Comparison of ENCODE assay signal across 9 cellular contexts in genomic region chr4:57119054-57119651, GRCh38. TPM values are rescaled to one million over a fixed set of nuclear protein-coding genes. Genes with fewer than 3 reads are reported as not detected.
DNase-seq lines count a peak whose midpoint lies in the region; ATAC-seq and TF ChIP-seq lines count a peak whose summit lies in the region.
"Had no signal": no experiment of that assay in that cellular context is flagged by ENCODE, and none has a peak within 500 bp of the region (broad histone marks: within the 10 kb centered on the region; RNA-seq: fewer than 3 reads in every experiment).

No MANE protein-coding gene starts in this region.

- H3K27me3 ChIP-seq in AG04450 (ENCODE audit: control insufficient read depth, insufficient read depth, low read length) (no peaks in the 10 kb centered on the region), SJCRH30 (no peaks in the 10 kb centered on the region), fibroblast of lung (ENCODE audit: control insufficient read depth, insufficient read depth, low read length) (peaks cover 3% of the 10 kb centered on the region)
- no peaks in the 10 kb centered on the region for H3K27me3 ChIP-seq in CD8-positive, alpha-beta memory T cell (ENCODE audit: insufficient read depth, low read length, poor library complexity, severe bottlenecking)

- H3K9me3 ChIP-seq in AG04450 (ENCODE audit: control insufficient read depth, insufficient read depth, low read length) (peaks cover 2% of the 10 kb centered on the region; the same call in 1 of the 2 replicates), SJCRH30 (replicated peaks) (no peaks in the 10 kb centered on the region), fibroblast of lung (ENCODE audit: control insufficient read depth, insufficient read depth, low read depth, low read length) (no peaks in the 10 kb centered on the region)
- no peaks in the 10 kb centered on the region for H3K9me3 ChIP-seq in CD8-positive, alpha-beta memory T cell (ENCODE audit: low read length)

- no peaks in the 10 kb centered on the region for H3K79me2 ChIP-seq in fibroblast of lung (ENCODE audit: control insufficient read depth, insufficient read depth, low read length)

- peaks cover 0 to 4% (median 0%) of the 10 kb centered on the region in 5 donors for H3K9me3 Mint-ChIP-seq in CD8-positive, alpha-beta memory T cell
- H3K9me3 Mint-ChIP-seq in activated naive CD8-positive, alpha-beta T cell treated with anti-CD3 and anti-CD28 coated beads for 36 hours = no peaks in the 10 kb centered on the region

- H3K27me3 Mint-ChIP-seq in CD8-positive, alpha-beta memory T cell = peaks cover 13 to 64% of the 10 kb centered on the region in 2 donors
- peaks cover 15% of the 10 kb centered on the region for H3K27me3 Mint-ChIP-seq in activated naive CD8-positive, alpha-beta T cell treated with anti-CD3 and anti-CD28 coated beads for 36 hours

- no peaks in the 10 kb centered on the region for H3K36me3 ChIP-seq in SJCRH30
- H3K36me3 ChIP-seq in fibroblast of lung (ENCODE audit: control insufficient read depth, insufficient read depth, low read length) = no peaks in the 10 kb centered on the region
- no peaks in the 10 kb centered on the region for H3K36me3 ChIP-seq in CD8-positive, alpha-beta memory T cell (ENCODE audit: insufficient read depth, low read length)

- peak; percentile 74 for DNase-seq in AG04450 (ENCODE audit: low read depth, low spot score)
- peak; percentile 88 to 91 for DNase-seq in SJCRH30
- peak; percentile 84 to 97 for DNase-seq in fibroblast of lung (ENCODE audit: low read depth in 2 of 2)
- peak; percentile 89 for DNase-seq in non-pigmented ciliary epithelial cell (ENCODE audit: low read depth)
- DNase-seq in activated T-cell treated with anti-CD3 and anti-CD28 coated beads for 4 hours = no peak
- DNase-seq in CD8-positive, alpha-beta memory T cell = no peak
- DNase-seq in activated naive CD8-positive, alpha-beta T cell treated with anti-CD3 and anti-CD28 coated beads for 36 hours = no peak
- DNase-seq: stimulated activated CD4-positive, alpha-beta T cell treated with anti-CD3 and anti-CD28 coated beads, Interleukin-4, amount 100 ng/mL, for 24 hours had no signal

- no peak overlapping the region for H3K27ac Mint-ChIP-seq in CD8-positive, alpha-beta memory T cell
- H3K27ac Mint-ChIP-seq in activated naive CD8-positive, alpha-beta T cell treated with anti-CD3 and anti-CD28 coated beads for 36 hours = no peak overlapping the region

- POLR2A ChIA-PET in AG04450 (lab: Yijun Ruan, JAX) = interaction anchor here (0.9 to 1.4 kb wide), 7 partner anchors 9 to 54 kb away, joined by 3 to 7 read pairs (median 5); partner anchors contain the start of gene IGFBP7
- POLR2A ChIA-PET in CD8-positive, alpha-beta memory T cell (lab: Charles Lee) = no interaction called here

- H3K9ac ChIP-seq in fibroblast of lung (ENCODE audit: insufficient read depth, low read length) = no peak overlapping the region

- peak overlapping the region; percentile 86 for H3K4me2 ChIP-seq in fibroblast of lung (ENCODE audit: extremely low read depth, insufficient read depth, low read length)

- H2AFZ ChIP-seq in fibroblast of lung (ENCODE audit: low read length) = peak overlapping the region; percentile 43

- no peak overlapping the region for H3K4me3 Mint-ChIP-seq in CD8-positive, alpha-beta memory T cell
- no peak overlapping the region for H3K4me3 Mint-ChIP-seq in activated naive CD8-positive, alpha-beta T cell treated with anti-CD3 and anti-CD28 coated beads for 36 hours

- H4K20me1 ChIP-seq in fibroblast of lung (ENCODE audit: control insufficient read depth, extremely low read depth, insufficient read depth, low read length) = no peaks in the 10 kb centered on the region

- no peak for TF ChIP-seq CTCF in AG04450 (IDR thresholded peaks at IDR 0.05; ENCODE audit: low read depth, low read length)
- TF ChIP-seq CTCF in fibroblast of lung (conservative IDR thresholded peaks at IDR 0.05 in 1 of 2, IDR thresholded peaks at IDR 0.05 in 1 of 2; ENCODE audit: low read depth in 1 of 2, low read length in 2 of 2) = no peak

- H3K27ac ChIP-seq in AG04450 (ENCODE audit: low read depth, low read length) (peak overlapping the region; percentile 95), SJCRH30 (peak overlapping the region; percentile 36), fibroblast of lung (ENCODE audit: insufficient read depth, low read length) (peak overlapping the region; percentile 32)
- no peak overlapping the region for H3K27ac ChIP-seq in CD8-positive, alpha-beta memory T cell (ENCODE audit: low read depth, low read length)

- CTCF ChIA-PET in AG04450 (lab: Charles Lee) = interaction anchor here (1.1 to 3.4 kb wide), 3 partner anchors 13 to 81 kb away, joined by 3 to 32 read pairs (median 11); no protein-coding TSS in a partner anchor
- CTCF ChIA-PET in CD8-positive, alpha-beta memory T cell (lab: Charles Lee) = no interaction called here

- H3K4me1 ChIP-seq in SJCRH30 = peaks cover 15% of the 10 kb centered on the region
- peaks cover 11% of the 10 kb centered on the region for H3K4me1 ChIP-seq in fibroblast of lung (ENCODE audit: control insufficient read depth, extremely low read depth, insufficient read depth, low read length)
- no peaks in the 10 kb centered on the region for H3K4me1 ChIP-seq in CD8-positive, alpha-beta memory T cell (ENCODE audit: insufficient read depth, low read length)

- H3K4me1 Mint-ChIP-seq in CD8-positive, alpha-beta memory T cell = no peaks in the 10 kb centered on the region
- no peaks in the 10 kb centered on the region for H3K4me1 Mint-ChIP-seq in activated naive CD8-positive, alpha-beta T cell treated with anti-CD3 and anti-CD28 coated beads for 36 hours

- no peaks in the 10 kb centered on the region for H3K36me3 Mint-ChIP-seq in CD8-positive, alpha-beta memory T cell
- H3K36me3 Mint-ChIP-seq in activated naive CD8-positive, alpha-beta T cell treated with anti-CD3 and anti-CD28 coated beads for 36 hours = no peaks in the 10 kb centered on the region

- H3K4me3 ChIP-seq in AG04450 (ENCODE audit: low read depth, low read length) (peak overlapping the region; percentile 50), SJCRH30 (peak overlapping the region; percentile 33), fibroblast of lung (replicated peaks in 1 of 4; ENCODE audit: control extremely low read depth in 1 of 4, insufficient read depth in 1 of 4, low read depth in 3 of 4, low read length in 4 of 4) (peak overlapping the region in 3 of 4 experiments; percentile 22 to 27 (median 26))
- no peak overlapping the region for H3K4me3 ChIP-seq in CD8-positive, alpha-beta memory T cell (ENCODE audit: low read length)

- no peak for ATAC-seq in HG03097 (IDR thresholded peaks at IDR 0.05; ENCODE audit: low FRiP score, unreplicated experiment)

RNA-seq across cellular contexts. Expression of gene IGFBP7, which starts 9.0 kb away (rescaled TPM):
- polyA plus RNA-seq in AG04450 (2011; rRNA removed) (610 and 655 TPM in 2 replicates), fibroblast of lung (75.3 and 793 TPM in 2 replicates)
- polyA minus RNA-seq in AG04450 (2011; rRNA and poly(A)+ RNA removed) = 54.8 and 57.3 TPM in 2 replicates
- 1.8 and 2.3 TPM in 2 replicates for total RNA-seq in SJCRH30 (2014; rRNA removed; shearing (Covaris generic))
- total RNA-seq in fibroblast of lung = 54.8 and 108 TPM in 2 replicates
- polyA plus RNA-seq in fibroblast of lung (2012) = 60.8 and 564 TPM in 2 replicates
- 2.7 and 51.2 TPM in 2 replicates for polyA minus RNA-seq in fibroblast of lung (ENCODE audit: low replicate concordance)
- total RNA-seq in CD8-positive, alpha-beta memory T cell = not detected
- polyA plus RNA-seq in CD8-positive, alpha-beta memory T cell = not detected
- total RNA-seq in activated naive CD8-positive, alpha-beta T cell treated with anti-CD3 and anti-CD28 coated beads for 36 hours = not detected

Comparison
In these comparisons a context has a peak if more than half of its experiments do, and no peak if none do; other contexts are left out.
1. DNase-seq: peak in AG04450 (single experiment), SJCRH30 (2 of 2), fibroblast of lung (2 of 2) and non-pigmented ciliary epithelial cell (single experiment); none in activated T-cell treated with anti-CD3 and anti-CD28 coated beads for 4 hours (single experiment), CD8-positive, alpha-beta memory T cell (0 of 5) and activated naive CD8-positive, alpha-beta T cell treated with anti-CD3 and anti-CD28 coated beads for 36 hours (single experiment).
2. RNA of gene IGFBP7, which starts 9.0 kb away (total RNA-seq): 54.8 to 108 TPM in fibroblast of lung; 1.8 to 2.3 TPM in SJCRH30, not detected in CD8-positive, alpha-beta memory T cell and not detected in activated naive CD8-positive, alpha-beta T cell treated with anti-CD3 and anti-CD28 coated beads for 36 hours; every median in the first group is over 10 times any median in the second.